Comparison of ENCODE assay signal across 2 cellular contexts in genomic region chr6:132414761-132415160, GRCh38.
TF ChIP-seq lines count a peak whose summit lies in the region.

No MANE protein-coding gene starts in this region.

TF ChIP-seq in SK-N-SH, 30 proteins besides CTCF, POLR2A, EP300 and RAD21 (continued from another document):
- no peak for TF ChIP-seq ZBTB33 (IDR thresholded peaks at IDR 0.05; ENCODE audit: borderline replicate concordance, low read depth)
- TF ChIP-seq FOXJ3 (CRISPR knock-in tag; IDR thresholded peaks at IDR 0.05) = no peak
- TF ChIP-seq YY1 (IDR thresholded peaks at IDR 0.05; ENCODE audit: low read depth) = no peak
- TF ChIP-seq TAF1 (IDR thresholded peaks at IDR 0.05; ENCODE audit: borderline replicate concordance, low read depth, low read length) = no peak
- TF ChIP-seq ELF1 (IDR thresholded peaks at IDR 0.05) = no peak

TF ChIP-seq in SK-N-SH treated with all-trans-retinoic acid at 6 μM for 48 hours, 23 proteins besides CTCF, POLR2A, EP300 and RAD21 (continued from another document):
- TF ChIP-seq PATZ1 (CRISPR knock-in tag; IDR thresholded peaks at IDR 0.05; ENCODE audit: borderline replicate concordance) (no peak), POU6F1 (CRISPR knock-in tag; IDR thresholded peaks at IDR 0.05; ENCODE audit: borderline replicate concordance, low read depth) (no peak), ZFP30 (CRISPR knock-in tag; IDR thresholded peaks at IDR 0.05) (no peak), CSDC2 (CRISPR knock-in tag; IDR thresholded peaks at IDR 0.05) (no peak), CSRNP3 (CRISPR knock-in tag; IDR thresholded peaks at IDR 0.05) (no peak), TOX (CRISPR knock-in tag; IDR thresholded peaks at IDR 0.05; ENCODE audit: borderline replicate concordance) (no peak), TCF4 (CRISPR knock-in tag; IDR thresholded peaks at IDR 0.05; ENCODE audit: borderline replicate concordance) (no peak), ZNF70 (CRISPR knock-in tag; IDR thresholded peaks at IDR 0.05) (no peak), ARNTL (CRISPR knock-in tag; IDR thresholded peaks at IDR 0.05; ENCODE audit: borderline replicate concordance, low read depth) (no peak), ZNF565 (CRISPR knock-in tag; conservative IDR thresholded peaks at IDR 0.05; ENCODE audit: low read depth) (no peak), PPARA (CRISPR knock-in tag; IDR thresholded peaks at IDR 0.05; ENCODE audit: borderline replicate concordance) (no peak), ISL1 (CRISPR knock-in tag; IDR thresholded peaks at IDR 0.05) (no peak), ZFP3 (CRISPR knock-in tag; IDR thresholded peaks at IDR 0.05) (no peak)
